ENCODE assay signal across 1 cellular context in the genomic region with DNA sequence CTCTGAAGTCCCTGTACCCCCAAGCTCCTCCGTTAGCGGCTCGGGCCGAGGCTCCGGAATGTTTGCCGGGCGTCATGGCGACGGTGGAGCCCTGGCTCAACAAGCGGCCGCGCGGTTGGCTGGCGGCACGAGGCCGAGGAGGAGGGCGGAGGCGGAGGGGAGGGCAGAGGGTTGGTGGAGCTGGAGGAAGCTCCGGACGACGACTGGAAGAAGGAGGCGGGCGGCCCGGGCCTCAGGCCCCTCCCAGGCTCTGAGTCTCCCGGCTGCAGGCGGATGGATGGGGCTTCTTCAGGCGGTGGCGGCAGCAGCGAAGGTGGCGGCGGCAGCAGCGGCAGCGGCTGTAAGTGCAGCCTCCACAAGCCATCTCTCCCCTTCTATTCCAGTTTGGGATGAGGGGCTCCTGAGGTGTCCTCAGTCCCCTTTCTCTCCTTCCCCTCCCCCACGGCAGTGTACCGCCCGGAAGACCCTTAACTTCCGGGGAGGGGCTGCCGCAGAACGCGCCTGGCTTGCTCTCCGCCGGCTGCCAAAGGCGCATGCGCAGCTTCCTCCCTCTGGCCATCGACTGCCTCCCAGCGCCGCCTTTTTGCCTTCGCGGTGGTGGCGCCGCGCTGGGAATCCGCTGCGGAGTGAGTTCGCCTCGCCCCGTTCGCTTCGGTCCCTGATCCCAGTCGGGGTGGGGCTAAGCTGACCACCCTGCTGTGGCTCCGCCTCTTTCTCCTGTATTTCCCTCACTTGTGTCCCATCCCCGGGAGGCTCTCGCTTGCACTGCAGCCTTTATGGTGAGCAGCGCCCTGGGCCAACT.
A peak's percentile ranks its signal among the peaks of the same experiment; 100 is the strongest.
TF ChIP-seq lines count a peak whose summit lies in the region.

Gene DNAI4, minus strand, starts transcription at position 101 of the 802 bp plus-strand sequence. Its CDS starts 25 bp downstream, at position 76.
Gene MIER1, plus strand, starts transcription at position 235 of the 802 bp plus-strand sequence. Its CDS starts 39 bp downstream, at position 274.

TF ChIP-seq in HepG2, 621 proteins besides CTCF, POLR2A, EP300 and RAD21 (continued from another document and continues in another):
- TF ChIP-seq, protein P1, sequence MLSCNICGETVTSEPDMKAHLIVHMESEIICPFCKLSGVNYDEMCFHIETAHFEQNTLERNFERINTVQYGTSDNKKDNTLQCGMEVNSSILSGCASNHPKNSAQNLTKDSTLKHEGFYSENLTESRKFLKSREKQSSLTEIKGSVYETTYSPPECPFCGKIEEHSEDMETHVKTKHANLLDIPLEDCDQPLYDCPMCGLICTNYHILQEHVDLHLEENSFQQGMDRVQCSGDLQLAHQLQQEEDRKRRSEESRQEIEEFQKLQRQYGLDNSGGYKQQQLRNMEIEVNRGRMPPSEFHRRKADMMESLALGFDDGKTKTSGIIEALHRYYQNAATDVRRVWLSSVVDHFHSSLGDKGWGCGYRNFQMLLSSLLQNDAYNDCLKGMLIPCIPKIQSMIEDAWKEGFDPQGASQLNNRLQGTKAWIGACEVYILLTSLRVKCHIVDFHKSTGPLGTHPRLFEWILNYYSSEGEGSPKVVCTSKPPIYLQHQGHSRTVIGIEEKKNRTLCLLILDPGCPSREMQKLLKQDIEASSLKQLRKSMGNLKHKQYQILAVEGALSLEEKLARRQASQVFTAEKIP (CRISPR knock-in tag; IDR thresholded peaks at IDR 0.05; ENCODE audit: borderline replicate concordance), result no peak
- TF ChIP-seq, protein P2, sequence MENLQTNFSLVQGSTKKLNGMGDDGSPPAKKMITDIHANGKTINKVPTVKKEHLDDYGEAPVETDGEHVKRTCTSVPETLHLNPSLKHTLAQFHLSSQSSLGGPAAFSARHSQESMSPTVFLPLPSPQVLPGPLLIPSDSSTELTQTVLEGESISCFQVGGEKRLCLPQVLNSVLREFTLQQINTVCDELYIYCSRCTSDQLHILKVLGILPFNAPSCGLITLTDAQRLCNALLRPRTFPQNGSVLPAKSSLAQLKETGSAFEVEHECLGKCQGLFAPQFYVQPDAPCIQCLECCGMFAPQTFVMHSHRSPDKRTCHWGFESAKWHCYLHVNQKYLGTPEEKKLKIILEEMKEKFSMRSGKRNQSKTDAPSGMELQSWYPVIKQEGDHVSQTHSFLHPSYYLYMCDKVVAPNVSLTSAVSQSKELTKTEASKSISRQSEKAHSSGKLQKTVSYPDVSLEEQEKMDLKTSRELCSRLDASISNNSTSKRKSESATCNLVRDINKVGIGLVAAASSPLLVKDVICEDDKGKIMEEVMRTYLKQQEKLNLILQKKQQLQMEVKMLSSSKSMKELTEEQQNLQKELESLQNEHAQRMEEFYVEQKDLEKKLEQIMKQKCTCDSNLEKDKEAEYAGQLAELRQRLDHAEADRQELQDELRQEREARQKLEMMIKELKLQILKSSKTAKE (CRISPR knock-in tag; IDR thresholded peaks at IDR 0.05; ENCODE audit: borderline replicate concordance), result peak; percentile 54; the same call in 1 of the 2 replicates
- TF ChIP-seq ZNF724P (CRISPR knock-in tag; IDR thresholded peaks at IDR 0.05; ENCODE audit: borderline replicate concordance) (peak; percentile 31; the same call in 1 of the 2 replicates), HNRNPLL (IDR thresholded peaks at IDR 0.05; ENCODE audit: low read depth, low read length, poor library complexity, severe bottlenecking) (peak; percentile 86), ZNF766 (CRISPR knock-in tag; IDR thresholded peaks at IDR 0.05; ENCODE audit: borderline replicate concordance) (peak; percentile 67; the same call in 1 of the 2 replicates), KDM1A (CRISPR knock-in tag; IDR thresholded peaks at IDR 0.05) (no peak), ZHX1 (CRISPR knock-in tag; IDR thresholded peaks at IDR 0.05; ENCODE audit: low read depth) (peak; percentile 27; the same call in 1 of the 2 replicates), ZNF761 (CRISPR knock-in tag; conservative IDR thresholded peaks at IDR 0.05) (peak; percentile 59; the same call in 1 of the 2 replicates), ZNF567 (CRISPR knock-in tag; IDR thresholded peaks at IDR 0.05; ENCODE audit: borderline replicate concordance) (peak; percentile 35; the same call in 1 of the 2 replicates), ZNF431 (CRISPR knock-in tag; IDR thresholded peaks at IDR 0.05; ENCODE audit: borderline replicate concordance, low read depth) (peak; percentile 77; the same call in 1 of the 2 replicates), HNF4A (CRISPR knock-in tag; IDR thresholded peaks at IDR 0.05) (0 out of 2 replicates have a peak, but pooled peaks have one; percentile 29), PCBP1 (IDR thresholded peaks at IDR 0.05; ENCODE audit: borderline replicate concordance, low read depth, low read length) (0 out of 2 replicates have a peak, but pooled peaks have one; percentile 66), RFX1 (IDR thresholded peaks at IDR 0.05) (peak; percentile 93), ZFY (CRISPR knock-in tag; IDR thresholded peaks at IDR 0.05) (peak; percentile 69), HNRNPH1 (optimal IDR thresholded peaks at IDR 0.05; ENCODE audit: low read depth, low read length) (peak; percentile 53), SOX5 (CRISPR knock-in tag; IDR thresholded peaks at IDR 0.05; ENCODE audit: borderline replicate concordance) (peak; percentile 50; the same call in 1 of the 2 replicates), ZKSCAN5 (CRISPR knock-in tag; IDR thresholded peaks at IDR 0.05) (no peak), ETV5 (CRISPR knock-in tag; IDR thresholded peaks at IDR 0.05; ENCODE audit: borderline replicate concordance) (peak; percentile 92), CENPX (CRISPR knock-in tag; IDR thresholded peaks at IDR 0.05) (no peak), SRSF1 (optimal IDR thresholded peaks at IDR 0.05; ENCODE audit: low read depth, low read length) (peak; percentile 83), MEF2D (CRISPR knock-in tag; IDR thresholded peaks at IDR 0.05) (no peak; the same call in 1 of the 2 replicates), HMGA1 (CRISPR knock-in tag; conservative IDR thresholded peaks at IDR 0.05) (no peak), ZNF839 (CRISPR knock-in tag; IDR thresholded peaks at IDR 0.05; ENCODE audit: borderline replicate concordance) (no peak), RARA (CRISPR knock-in tag; IDR thresholded peaks at IDR 0.05) (peak; percentile 10; the same call in 1 of the 2 replicates), NFYC (CRISPR knock-in tag; IDR thresholded peaks at IDR 0.05) (peak; percentile 90), MIER2 (CRISPR knock-in tag; IDR thresholded peaks at IDR 0.05) (0 out of 2 replicates have a peak, but pooled peaks have one; percentile 12), ZBTB34 (CRISPR knock-in tag; IDR thresholded peaks at IDR 0.05) (no peak), PHF21A (CRISPR knock-in tag; IDR thresholded peaks at IDR 0.05) (peak; percentile 64; the same call in 1 of the 2 replicates), MYC (CRISPR knock-in tag; IDR thresholded peaks at IDR 0.05; ENCODE audit: borderline replicate concordance) (peak; percentile 54; the same call in 1 of the 2 replicates), BHLHE40 (IDR thresholded peaks at IDR 0.05; ENCODE audit: low read length) (0 out of 2 replicates have a peak, but pooled peaks have one; percentile 18), ELF3 (CRISPR knock-in tag; IDR thresholded peaks at IDR 0.05) (peak; percentile 52; the same call in 1 of the 2 replicates)
- TF ChIP-seq, protein P3, sequence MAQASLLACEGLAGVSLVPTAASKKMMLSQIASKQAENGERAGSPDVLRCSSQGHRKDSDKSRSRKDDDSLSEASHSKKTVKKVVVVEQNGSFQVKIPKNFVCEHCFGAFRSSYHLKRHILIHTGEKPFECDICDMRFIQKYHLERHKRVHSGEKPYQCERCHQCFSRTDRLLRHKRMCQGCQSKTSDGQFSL (CRISPR knock-in tag; IDR thresholded peaks at IDR 0.05), result peak; percentile 75; the same call in 1 of the 2 replicates
- TF ChIP-seq, protein P4, sequence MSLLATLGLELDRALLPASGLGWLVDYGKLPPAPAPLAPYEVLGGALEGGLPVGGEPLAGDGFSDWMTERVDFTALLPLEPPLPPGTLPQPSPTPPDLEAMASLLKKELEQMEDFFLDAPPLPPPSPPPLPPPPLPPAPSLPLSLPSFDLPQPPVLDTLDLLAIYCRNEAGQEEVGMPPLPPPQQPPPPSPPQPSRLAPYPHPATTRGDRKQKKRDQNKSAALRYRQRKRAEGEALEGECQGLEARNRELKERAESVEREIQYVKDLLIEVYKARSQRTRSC (CRISPR knock-in tag; IDR thresholded peaks at IDR 0.05; ENCODE audit: low read depth), result 0 out of 2 replicates have a peak, but pooled peaks have one; percentile 17
- TF ChIP-seq, protein P5, sequence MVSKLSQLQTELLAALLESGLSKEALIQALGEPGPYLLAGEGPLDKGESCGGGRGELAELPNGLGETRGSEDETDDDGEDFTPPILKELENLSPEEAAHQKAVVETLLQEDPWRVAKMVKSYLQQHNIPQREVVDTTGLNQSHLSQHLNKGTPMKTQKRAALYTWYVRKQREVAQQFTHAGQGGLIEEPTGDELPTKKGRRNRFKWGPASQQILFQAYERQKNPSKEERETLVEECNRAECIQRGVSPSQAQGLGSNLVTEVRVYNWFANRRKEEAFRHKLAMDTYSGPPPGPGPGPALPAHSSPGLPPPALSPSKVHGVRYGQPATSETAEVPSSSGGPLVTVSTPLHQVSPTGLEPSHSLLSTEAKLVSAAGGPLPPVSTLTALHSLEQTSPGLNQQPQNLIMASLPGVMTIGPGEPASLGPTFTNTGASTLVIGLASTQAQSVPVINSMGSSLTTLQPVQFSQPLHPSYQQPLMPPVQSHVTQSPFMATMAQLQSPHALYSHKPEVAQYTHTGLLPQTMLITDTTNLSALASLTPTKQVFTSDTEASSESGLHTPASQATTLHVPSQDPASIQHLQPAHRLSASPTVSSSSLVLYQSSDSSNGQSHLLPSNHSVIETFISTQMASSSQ (IDR thresholded peaks at IDR 0.05; ENCODE audit: low read depth), result no peak
- TF ChIP-seq, protein P5 (CRISPR knock-in tag; IDR thresholded peaks at IDR 0.05; ENCODE audit: borderline replicate concordance), result peak; percentile 27; the same call in 1 of the 2 replicates
- TF ChIP-seq, protein P6, sequence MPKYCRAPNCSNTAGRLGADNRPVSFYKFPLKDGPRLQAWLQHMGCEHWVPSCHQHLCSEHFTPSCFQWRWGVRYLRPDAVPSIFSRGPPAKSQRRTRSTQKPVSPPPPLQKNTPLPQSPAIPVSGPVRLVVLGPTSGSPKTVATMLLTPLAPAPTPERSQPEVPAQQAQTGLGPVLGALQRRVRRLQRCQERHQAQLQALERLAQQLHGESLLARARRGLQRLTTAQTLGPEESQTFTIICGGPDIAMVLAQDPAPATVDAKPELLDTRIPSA (CRISPR knock-in tag; IDR thresholded peaks at IDR 0.05; ENCODE audit: borderline replicate concordance), result no peak
- TF ChIP-seq, protein P7, sequence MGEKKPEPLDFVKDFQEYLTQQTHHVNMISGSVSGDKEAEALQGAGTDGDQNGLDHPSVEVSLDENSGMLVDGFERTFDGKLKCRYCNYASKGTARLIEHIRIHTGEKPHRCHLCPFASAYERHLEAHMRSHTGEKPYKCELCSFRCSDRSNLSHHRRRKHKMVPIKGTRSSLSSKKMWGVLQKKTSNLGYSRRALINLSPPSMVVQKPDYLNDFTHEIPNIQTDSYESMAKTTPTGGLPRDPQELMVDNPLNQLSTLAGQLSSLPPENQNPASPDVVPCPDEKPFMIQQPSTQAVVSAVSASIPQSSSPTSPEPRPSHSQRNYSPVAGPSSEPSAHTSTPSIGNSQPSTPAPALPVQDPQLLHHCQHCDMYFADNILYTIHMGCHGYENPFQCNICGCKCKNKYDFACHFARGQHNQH (CRISPR knock-in tag; IDR thresholded peaks at IDR 0.05), result peak; percentile 83
